Comparison of ENCODE assay signal across 8 cellular contexts in the genomic region with DNA sequence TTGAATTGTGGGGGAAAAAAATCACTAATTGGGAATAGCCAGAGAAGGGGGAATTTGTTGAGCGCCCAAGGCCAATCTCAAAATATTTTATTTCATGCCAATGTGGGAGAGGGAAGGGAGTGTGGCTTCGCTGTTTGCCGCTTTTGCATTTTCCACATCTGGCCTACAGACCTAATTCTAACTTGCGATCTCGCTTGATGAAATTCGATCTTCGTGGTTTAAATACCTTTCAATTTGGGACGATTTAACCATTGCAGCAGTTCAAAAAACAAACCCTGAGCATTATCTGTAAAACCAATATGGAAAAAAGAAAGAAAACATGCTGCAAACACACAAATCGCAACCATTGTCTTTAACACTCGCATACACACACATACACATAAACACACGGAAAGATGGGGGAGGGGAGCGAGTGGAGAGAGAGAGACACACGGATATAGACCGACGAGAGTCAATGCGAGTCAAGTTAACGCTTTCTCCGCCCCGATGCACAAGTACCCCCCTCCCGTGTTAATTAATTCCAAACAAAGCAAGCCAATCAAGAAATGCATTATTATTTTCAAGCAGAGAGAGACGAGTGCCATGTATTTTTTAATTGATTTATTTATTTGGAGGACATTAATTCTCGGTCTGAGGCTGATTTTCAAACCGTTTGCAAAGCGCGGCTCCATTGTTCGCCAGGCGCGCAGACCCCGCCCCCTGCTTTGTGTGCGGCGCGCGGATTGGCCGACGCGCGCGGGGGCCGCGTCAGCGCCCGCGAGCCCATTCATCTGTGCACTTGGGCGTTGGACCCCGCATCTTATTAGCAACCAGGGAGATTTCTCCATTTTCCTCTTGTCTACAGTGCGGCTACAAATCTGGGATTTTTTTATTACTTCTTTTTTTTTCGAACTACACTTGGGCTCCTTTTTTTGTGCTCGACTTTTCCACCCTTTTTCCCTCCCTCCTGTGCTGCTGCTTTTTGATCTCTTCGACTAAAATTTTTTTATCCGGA. TPM values are rescaled to one million over a fixed set of nuclear protein-coding genes. Genes with fewer than 3 reads are reported as not detected.
DNase-seq lines count a peak whose midpoint lies in the region; ATAC-seq, FAIRE-seq and TF ChIP-seq lines count a peak whose summit lies in the region.

A gene with protein sequence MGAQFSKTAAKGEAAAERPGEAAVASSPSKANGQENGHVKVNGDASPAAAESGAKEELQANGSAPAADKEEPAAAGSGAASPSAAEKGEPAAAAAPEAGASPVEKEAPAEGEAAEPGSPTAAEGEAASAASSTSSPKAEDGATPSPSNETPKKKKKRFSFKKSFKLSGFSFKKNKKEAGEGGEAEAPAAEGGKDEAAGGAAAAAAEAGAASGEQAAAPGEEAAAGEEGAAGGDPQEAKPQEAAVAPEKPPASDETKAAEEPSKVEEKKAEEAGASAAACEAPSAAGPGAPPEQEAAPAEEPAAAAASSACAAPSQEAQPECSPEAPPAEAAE (plus strand): TSS at position 775 of the 994 bp plus-strand sequence. CDS start 401 bp downstream, outside the sequence.

- H3K36me3 ChIP-seq in ACC112 (ENCODE audit: insufficient read depth, low read length) (peaks cover 9% of the 10 kb centered on the region), colonic mucosa (no peaks in the 10 kb centered on the region), keratinocyte (ENCODE audit: control insufficient read depth in 2 of 2, extremely low read depth in 1 of 2, insufficient read depth in 2 of 2, low read length in 2 of 2) (no peaks in the 10 kb centered on the region)

- H4K20me1 ChIP-seq in keratinocyte (ENCODE audit: control insufficient read depth, extremely low read depth, insufficient read depth, low read length), result no peaks in the 10 kb centered on the region

- H3K9me1 ChIP-seq in keratinocyte (ENCODE audit: control insufficient read depth, extremely low read depth, insufficient read depth, low read length), result no peaks in the 10 kb centered on the region

- no peaks in the 10 kb centered on the region for H3K9me3 ChIP-seq in colonic mucosa
- no peaks in the 10 kb centered on the region for H3K9me3 ChIP-seq in keratinocyte (ENCODE audit: control insufficient read depth, low read depth, low read length)

- H3K27ac ChIP-seq in ACC112 (ENCODE audit: low read depth, low read length) (peak within 1 kb of the TSS; percentile 87), colonic mucosa (peak within 1 kb of the TSS; percentile 99), keratinocyte (ENCODE audit: control insufficient read depth, insufficient read depth, low read length) (peak within 1 kb of the TSS; percentile 99), skin epidermis (peak within 1 kb of the TSS; percentile 64 to 100 (median 97))

- H3K4me2 ChIP-seq in keratinocyte (ENCODE audit: control insufficient read depth, extremely low read depth, insufficient read depth, low read depth, low read length), result peak within 1 kb of the TSS; percentile 94

- H3K79me2 ChIP-seq in ACC112 (ENCODE audit: control insufficient read depth, insufficient read depth, low read length, unreplicated experiment) (peaks cover 45% of the 10 kb centered on the region), keratinocyte (ENCODE audit: control insufficient read depth, insufficient read depth, low read length) (peaks cover 45% of the 10 kb centered on the region)

- DNase-seq in GM13976 (ENCODE audit: low spot score), result peak; percentile 88
- peak; percentile 90 for DNase-seq in NCI-H1417 treated with DMSO at 0.1 percent for 48 hours (lab: John Stamatoyannopoulos, UW)
- peak; percentile 50 for DNase-seq in SKM-1 treated with dmso at 0.1 percent for 144 hours (lab: John Stamatoyannopoulos, UW; ENCODE audit: unreplicated experiment)
- peak; percentile 95 for DNase-seq in colonic mucosa
- no peak for DNase-seq in keratinocyte (ENCODE audit: low read depth, low spot score)

- TF ChIP-seq CTCF in GM13976 (IDR thresholded peaks at IDR 0.05; ENCODE audit: borderline replicate concordance, control extremely low read depth, extremely low read depth, insufficient read depth, missing control alignments) (no peak), colonic mucosa (IDR thresholded peaks at IDR 0.05) (no peak), keratinocyte (optimal IDR thresholded peaks at IDR 0.05 in 1 of 3, IDR thresholded peaks at IDR 0.05 in 1 of 3, conservative IDR thresholded peaks at IDR 0.05 in 1 of 3; ENCODE audit: extremely low read depth in 1 of 3, insufficient read depth in 2 of 3, low read length in 3 of 3) (no peak)

- intact Hi-C loops in colonic mucosa (cut with DNase I), result loop anchor here (10.0 kb wide), 1 partner anchor 142 kb away; no protein-coding TSS in a partner anchor

- peak within 1 kb of the TSS; percentile 70 to 100 for H3K9ac ChIP-seq in colonic mucosa (ENCODE audit: low read depth in 2 of 2, low read length in 2 of 2)
- peak within 1 kb of the TSS; percentile 98 for H3K9ac ChIP-seq in keratinocyte (ENCODE audit: control insufficient read depth, extremely low read depth, insufficient read depth, low read length)

- FAIRE-seq in keratinocyte (lab: Jason Lieb, UNC), result peak; percentile 34

- dilution Hi-C loops in keratinocyte (cut with MboI; ENCODE audit: extremely low pct_ligation_motif_present, low sequenced_read_pairs), result no loop called here

- H3K4me1 ChIP-seq in ACC112 (ENCODE audit: control insufficient read depth, insufficient read depth, low read length, unreplicated experiment) (peaks cover 9% of the 10 kb centered on the region), colonic mucosa (no peaks in the 10 kb centered on the region), keratinocyte (ENCODE audit: control insufficient read depth, extremely low read depth, insufficient read depth, low read length) (peaks cover 13% of the 10 kb centered on the region)

- no peaks in the 10 kb centered on the region for H3K27me3 ChIP-seq in ACC112 (ENCODE audit: insufficient read depth, low read length)
- H3K27me3 ChIP-seq in colonic mucosa, result no peaks in the 10 kb centered on the region
- no peaks in the 10 kb centered on the region for H3K27me3 ChIP-seq in keratinocyte (ENCODE audit: control insufficient read depth, extremely low read depth, insufficient read depth, low read length)

- in situ Hi-C loops in GM13976 (cut with MboI; ENCODE audit: low sequenced_read_pairs, unreplicated experiment), result loop anchor here (5.0 to 10.0 kb wide), 2 partner anchors 102 to 210 kb away; no protein-coding TSS in a partner anchor

- H3K4me3 ChIP-seq in ACC112 (ENCODE audit: low read depth, low read length), result peak within 1 kb of the TSS; percentile 98
- H3K4me3 ChIP-seq in colonic mucosa, result peak within 1 kb of the TSS; percentile 84
- peak within 1 kb of the TSS; percentile 71 to 89 (median 77) for H3K4me3 ChIP-seq in keratinocyte (ENCODE audit: control insufficient read depth in 2 of 3, extremely low read depth in 1 of 3, insufficient read depth in 2 of 3, low read depth in 1 of 3, low read length in 3 of 3)
- H3K4me3 ChIP-seq in skin epidermis, result peak within 1 kb of the TSS; percentile 52 to 83 (median 67)

- H2AFZ ChIP-seq in ACC112 (ENCODE audit: low read length, unreplicated experiment), result peak within 1 kb of the TSS; percentile 96
- peak within 1 kb of the TSS; percentile 81 for H2AFZ ChIP-seq in keratinocyte (ENCODE audit: control insufficient read depth, low read length)

- peak; percentile 32 for ATAC-seq in HG02678 (IDR thresholded peaks at IDR 0.05; ENCODE audit: unreplicated experiment)

RNA-seq across cellular contexts. Expression of the gene that starts here (rescaled TPM):
- 100 to 1,000 TPM; 228 to 242 TPM for total RNA-seq in colonic mucosa
- 33.2 to 50.8 TPM (median 38.3 TPM) in 3 replicates for polyA plus RNA-seq in keratinocyte
- 21.0 TPM for polyA plus RNA-seq in keratinocyte (2011; ENCODE audit: low read depth)
- 20.8 and 38.9 TPM in 2 replicates for polyA plus RNA-seq in keratinocyte (2011; cell fraction: cytosol; rRNA removed)
- polyA plus RNA-seq in keratinocyte (2011; cell fraction: nucleus; rRNA removed), result 43.9 and 64.9 TPM in 2 replicates
- 49.5 and 49.9 TPM in 2 replicates for polyA plus RNA-seq in keratinocyte (2012; ENCODE audit: low replicate concordance)
- polyA minus RNA-seq in keratinocyte, result 7.1 to 29.0 TPM (median 17.1 TPM) in 3 replicates
- 64.8 TPM for polyA minus RNA-seq in keratinocyte (2011; cell fraction: cytosol; rRNA and poly(A)+ RNA removed)
- 47.7 and 62.8 TPM in 2 replicates for polyA minus RNA-seq in keratinocyte (2011; cell fraction: nucleus; rRNA and poly(A)+ RNA removed)
